ENCODE assay signal across 11 cellular contexts in genomic region chr17:45110676-45111611, GRCh38. TPM values are rescaled to one million over a fixed set of nuclear protein-coding genes. Genes with fewer than 3 reads are reported as not detected.
DNase-seq lines count a peak whose midpoint lies in the region; ATAC-seq, FAIRE-seq and TF ChIP-seq lines count a peak whose summit lies in the region.
"Had no signal": no experiment of that assay in that cellular context is flagged by ENCODE, and none has a peak within 500 bp of the region (broad histone marks: within the 10 kb centered on the region; RNA-seq: fewer than 3 reads in every experiment).

No MANE protein-coding gene starts in this region.

- no peaks in the 10 kb centered on the region for H3K79me2 ChIP-seq in astrocyte (ENCODE audit: insufficient read depth, low read length)

- no peak for TF ChIP-seq EP300 in sigmoid colon (IDR thresholded peaks at IDR 0.05)

- ATAC-seq in effector memory CD8-positive, alpha-beta T cell (replicated peaks) = no peak
- no peak for ATAC-seq in HG03196 (IDR thresholded peaks at IDR 0.05; ENCODE audit: unreplicated experiment)
- ATAC-seq: naive thymus-derived CD4-positive, alpha-beta T cell had no signal

- TF ChIP-seq CTCF in Caco-2 (IDR thresholded peaks at IDR 0.05; ENCODE audit: insufficient read depth in 1 of 2, low read depth in 1 of 2, low read length in 1 of 2, severe bottlenecking in 1 of 2, unreplicated experiment in 1 of 2) (no peak), astrocyte (IDR thresholded peaks at IDR 0.05; ENCODE audit: insufficient read depth, low read depth, low read length) (no peak), left ventricle myocardium inferior (IDR thresholded peaks at IDR 0.05; ENCODE audit: borderline replicate concordance) (no peak), sigmoid colon (IDR thresholded peaks at IDR 0.05) (no peak)

- H3K4me3 ChIP-seq in Caco-2 (ENCODE audit: low read depth, low read length) (no peak overlapping the region), astrocyte (ENCODE audit: insufficient read depth, low read depth, low read length) (no peak overlapping the region), left ventricle myocardium inferior (no peak overlapping the region), sigmoid colon (no peak overlapping the region)

- H3K9ac ChIP-seq in astrocyte (ENCODE audit: low read length) = no peak overlapping the region

- H3K36me3 ChIP-seq in Caco-2 (ENCODE audit: control insufficient read depth, insufficient read depth, low read length) (peaks cover 1% of the 10 kb centered on the region; the same call in 1 of the 2 replicates), astrocyte (ENCODE audit: insufficient read depth, low read length) (peaks cover 10% of the 10 kb centered on the region), left ventricle myocardium inferior (peaks cover 60% of the 10 kb centered on the region), sigmoid colon (peaks cover 0 to 65% (median 37%) of the 10 kb centered on the region in 4 donors)

- no peak overlapping the region for H3K4me2 ChIP-seq in astrocyte (ENCODE audit: low read length)

- peaks cover 30% of the 10 kb centered on the region for H4K20me1 ChIP-seq in astrocyte (ENCODE audit: insufficient read depth, low read length)

- DNase-seq in Caco-2 (no peak), astrocyte (ENCODE audit: low read depth) (peak; percentile 59), left ventricle myocardium inferior (peak; percentile 60), sigmoid colon (peak; percentile 89), NK-92 (lab: John Stamatoyannopoulos, UW; ENCODE audit: unreplicated experiment) (no peak), immature natural killer cell (no peak)
- no peak for DNase-seq in effector memory CD8-positive, alpha-beta T cell
- DNase-seq: activated CD4-positive, alpha-beta T cell treated with anti-CD3 and anti-CD28 coated beads, Interleukin-2, amount 10 ng/mL, durations not matched to agents 7 days and 5 days; CD8-positive, alpha-beta memory T cell; naive thymus-derived CD4-positive, alpha-beta T cell had no signal

- TF ChIP-seq POLR2A in sigmoid colon (IDR thresholded peaks at IDR 0.05) = no peak

- POLR2A ChIA-PET in Caco-2 (lab: Charles Lee) = no interaction called here

- BruUV-seq in Caco-2 (replicated peaks; lab: Mats Ljungman, UMichigan) = no TSS peak

- WGBS in sigmoid colon, 2 donors = 86 to 89% methylated on average over 16 of the region's 16 CpGs

- no peaks in the 10 kb centered on the region for H3K27me3 Mint-ChIP-seq in Caco-2 (ENCODE audit: insufficient read depth, unreplicated experiment)
- H3K27me3 Mint-ChIP-seq in astrocyte (ENCODE audit: low read depth, unreplicated experiment) = no peaks in the 10 kb centered on the region
- peaks cover 0 to 3% of the 10 kb centered on the region in 2 donors for H3K27me3 Mint-ChIP-seq in effector memory CD8-positive, alpha-beta T cell
- peaks cover 0 to 1% (median 0%) of the 10 kb centered on the region in 3 donors for H3K27me3 Mint-ChIP-seq in immature natural killer cell (ENCODE audit: low read depth in 3 of 3)
- H3K27me3 Mint-ChIP-seq: activated CD4-positive, alpha-beta T cell treated with anti-CD3 and anti-CD28 coated beads, Interleukin-2, amount 10 ng/mL, durations not matched to agents 7 days and 5 days; CD8-positive, alpha-beta memory T cell; naive thymus-derived CD4-positive, alpha-beta T cell had no signal

- H3K4me3 Mint-ChIP-seq in Caco-2 (ENCODE audit: unreplicated experiment) (no peak overlapping the region), astrocyte (ENCODE audit: unreplicated experiment) (no peak overlapping the region), immature natural killer cell (no peak overlapping the region)
- H3K4me3 Mint-ChIP-seq in effector memory CD8-positive, alpha-beta T cell = no peak overlapping the region
- H3K4me3 Mint-ChIP-seq: activated CD4-positive, alpha-beta T cell treated with anti-CD3 and anti-CD28 coated beads, Interleukin-2, amount 10 ng/mL, durations not matched to agents 7 days and 5 days; CD8-positive, alpha-beta memory T cell; naive thymus-derived CD4-positive, alpha-beta T cell had no signal

- no peaks in the 10 kb centered on the region for H3K9me3 ChIP-seq in Caco-2
- no peaks in the 10 kb centered on the region for H3K9me3 ChIP-seq in astrocyte (ENCODE audit: insufficient read depth, low read depth, low read length)
- no peaks in the 10 kb centered on the region for H3K9me3 ChIP-seq in left ventricle myocardium inferior (replicated peaks)
- no peaks in the 10 kb centered on the region for H3K9me3 ChIP-seq in sigmoid colon

- no peak overlapping the region for H3K27ac ChIP-seq in astrocyte (ENCODE audit: low read depth, low read length)
- peak overlapping the region; percentile 95 for H3K27ac ChIP-seq in left ventricle myocardium inferior (replicated peaks)
- peak overlapping the region; percentile 81 to 87 (median 84) for H3K27ac ChIP-seq in sigmoid colon

- no peaks in the 10 kb centered on the region for H3K27me3 ChIP-seq in Caco-2 (replicated peaks; ENCODE audit: control insufficient read depth, insufficient read depth, low read length)
- H3K27me3 ChIP-seq in astrocyte (ENCODE audit: insufficient read depth, low read length) = no peaks in the 10 kb centered on the region
- no peaks in the 10 kb centered on the region for H3K27me3 ChIP-seq in left ventricle myocardium inferior (ENCODE audit: low read depth)
- H3K27me3 ChIP-seq in sigmoid colon = no peaks in the 10 kb centered on the region

- intact Hi-C loops in Caco-2 (cut with micrococcal nuclease; ENCODE audit: unreplicated experiment) = no loop called here
- intact Hi-C loops in left ventricle myocardium inferior (cut with micrococcal nuclease) = no loop called here
- intact Hi-C loops in sigmoid colon (cut with DNase I) = no loop called here

- H3K4me1 Mint-ChIP-seq in Caco-2 (ENCODE audit: low read depth, unreplicated experiment) = peaks cover under 1% of the 10 kb centered on the region
- H3K4me1 Mint-ChIP-seq in astrocyte (ENCODE audit: low read depth, unreplicated experiment) = peaks cover 5% of the 10 kb centered on the region
- no peaks in the 10 kb centered on the region for H3K4me1 Mint-ChIP-seq in effector memory CD8-positive, alpha-beta T cell (ENCODE audit: low read depth in 2 of 2)
- no peaks in the 10 kb centered on the region for H3K4me1 Mint-ChIP-seq in immature natural killer cell
- H3K4me1 Mint-ChIP-seq: activated CD4-positive, alpha-beta T cell treated with anti-CD3 and anti-CD28 coated beads, Interleukin-2, amount 10 ng/mL, durations not matched to agents 7 days and 5 days; CD8-positive, alpha-beta memory T cell; naive thymus-derived CD4-positive, alpha-beta T cell had no signal

- H3K36me3 Mint-ChIP-seq in Caco-2 (ENCODE audit: insufficient read depth, unreplicated experiment) (peaks cover 79% of the 10 kb centered on the region), astrocyte (ENCODE audit: low read depth, unreplicated experiment) (peaks cover 8% of the 10 kb centered on the region), immature natural killer cell (peaks cover 0 to 5% (median 4%) of the 10 kb centered on the region in 3 donors)
- H3K36me3 Mint-ChIP-seq in effector memory CD8-positive, alpha-beta T cell (ENCODE audit: insufficient read depth) = peaks cover 16% of the 10 kb centered on the region

- CTCF ChIA-PET in Caco-2 (lab: Charles Lee) = interaction anchor here (1.1 kb wide), 1 partner anchor 24 kb away, joined by 4 read pairs; the partner anchor contains the start of gene ACBD4

- H3K4me1 ChIP-seq in Caco-2 (peaks cover 7% of the 10 kb centered on the region; the same call in 1 of the 2 replicates), astrocyte (ENCODE audit: insufficient read depth, low read length) (peaks cover 3% of the 10 kb centered on the region), left ventricle myocardium inferior (peaks cover 70% of the 10 kb centered on the region), sigmoid colon (peaks cover 0 to 58% (median 50%) of the 10 kb centered on the region in 4 donors)

- no peaks in the 10 kb centered on the region for H3K9me3 Mint-ChIP-seq in Caco-2 (ENCODE audit: unreplicated experiment)
- no peaks in the 10 kb centered on the region for H3K9me3 Mint-ChIP-seq in astrocyte (ENCODE audit: unreplicated experiment)
- H3K9me3 Mint-ChIP-seq in effector memory CD8-positive, alpha-beta T cell = no peaks in the 10 kb centered on the region
- H3K9me3 Mint-ChIP-seq in immature natural killer cell = no peaks in the 10 kb centered on the region
- H3K9me3 Mint-ChIP-seq: activated CD4-positive, alpha-beta T cell treated with anti-CD3 and anti-CD28 coated beads, Interleukin-2, amount 10 ng/mL, durations not matched to agents 7 days and 5 days; CD8-positive, alpha-beta memory T cell; naive thymus-derived CD4-positive, alpha-beta T cell had no signal

- FAIRE-seq in astrocyte (lab: Jason Lieb, UNC) = no peak

- peak overlapping the region; percentile 2 for H3K27ac Mint-ChIP-seq in Caco-2 (ENCODE audit: unreplicated experiment)
- H3K27ac Mint-ChIP-seq in astrocyte (ENCODE audit: unreplicated experiment) = peak overlapping the region; percentile 26
- H3K27ac Mint-ChIP-seq in effector memory CD8-positive, alpha-beta T cell = peak overlapping the region in 1 of 2 donors; percentile 35
- H3K27ac Mint-ChIP-seq in immature natural killer cell = no peak overlapping the region
- H3K27ac Mint-ChIP-seq: activated CD4-positive, alpha-beta T cell treated with anti-CD3 and anti-CD28 coated beads, Interleukin-2, amount 10 ng/mL, durations not matched to agents 7 days and 5 days had no signal

- no peak overlapping the region for H2AFZ ChIP-seq in astrocyte (ENCODE audit: low read depth, low read length)

RNA-seq across cellular contexts. Expression of gene PLCD3, which starts 21.4 kb away (rescaled TPM):
- total RNA-seq in Caco-2 (2022) (74.3 and 88.5 TPM in 2 replicates), astrocyte (76.5 and 92.0 TPM in 2 replicates), left ventricle myocardium inferior (146 TPM), sigmoid colon (10 to 100 TPM; 27.4 to 45.7 (median 33.9) TPM)
- polyA plus RNA-seq in sigmoid colon (100 to 1,000 TPM; 114 to 274 (median 137) TPM), immature natural killer cell (under 1 TPM in 1 of 3 donors, not detected in 2; 0.75 TPM)

RNA-seq across cellular contexts. Expression of gene ACBD4, which starts 24.5 kb away (rescaled TPM):
- 21.2 and 21.6 TPM in 2 replicates for total RNA-seq in Caco-2 (2022)
- 3.9 and 4.7 TPM in 2 replicates for total RNA-seq in astrocyte
- 6.4 TPM for total RNA-seq in left ventricle myocardium inferior
- 10 to 100 TPM; 20.0 to 24.9 (median 21.9) TPM for total RNA-seq in sigmoid colon
- polyA plus RNA-seq in sigmoid colon = 10 to 100 TPM; 13.2 to 36.5 (median 20.1) TPM
- 10 to 100 TPM in 2 of 3 donors, 1 to 10 TPM in 1; 7.9 to 11.2 (median 10.4) TPM for polyA plus RNA-seq in immature natural killer cell

RNA-seq across cellular contexts. Expression of gene HEXIM1, which starts 37.3 kb away (rescaled TPM):
- total RNA-seq in Caco-2 (2022) (71.0 and 78.0 TPM in 2 replicates), astrocyte (44.5 and 46.6 TPM in 2 replicates), left ventricle myocardium inferior (28.8 TPM), sigmoid colon (10 to 100 TPM; 41.0 to 60.9 (median 49.4) TPM)
- polyA plus RNA-seq in sigmoid colon (10 to 100 TPM; 21.6 to 38.8 (median 24.7) TPM), immature natural killer cell (1 to 10 TPM; 1.1 to 7.2 (median 3.0) TPM)

RNA-seq across cellular contexts. Expression of gene NMT1, which starts 49.8 kb away (rescaled TPM):
- total RNA-seq in Caco-2 (2022) (173 and 179 TPM in 2 replicates), astrocyte (114 and 130 TPM in 2 replicates), left ventricle myocardium inferior (86.0 TPM), sigmoid colon (10 to 100 TPM; 41.0 to 59.2 (median 55.6) TPM)
- polyA plus RNA-seq in sigmoid colon (10 to 100 TPM; 13.2 to 38.4 (median 15.3) TPM), immature natural killer cell (10 to 100 TPM; 53.8 to 74.1 (median 69.9) TPM)

RNA-seq across cellular contexts. Expression of gene HEXIM2, which starts 50.7 kb away (rescaled TPM):
- total RNA-seq in Caco-2 (2022) = 12.7 and 13.6 TPM in 2 replicates
- 8.4 and 9.0 TPM in 2 replicates for total RNA-seq in astrocyte
- 7.0 TPM for total RNA-seq in left ventricle myocardium inferior
- total RNA-seq in sigmoid colon = 10 to 100 TPM in 2 of 4 donors, 1 to 10 TPM in 2; 7.5 to 14.7 (median 11.2) TPM
- polyA plus RNA-seq in sigmoid colon = 1 to 10 TPM; 1.8 to 7.8 (median 6.6) TPM
- 1 to 10 TPM; 1.9 to 7.4 (median 5.6) TPM for polyA plus RNA-seq in immature natural killer cell

Comparison
In these comparisons a context has a peak if more than half of its experiments do, and no peak if none do; other contexts are left out.
1. DNase-seq: peak in astrocyte (single experiment), left ventricle myocardium inferior (single experiment) and sigmoid colon (single experiment); none in Caco-2 (0 of 2), NK-92 (single experiment), effector memory CD8-positive, alpha-beta T cell (0 of 3) and immature natural killer cell (0 of 3).
2. H3K27ac Mint-ChIP-seq: peak in Caco-2 (single experiment) and astrocyte (single experiment); none in immature natural killer cell (0 of 6).